Comparison of ENCODE assay signal across 8 cellular contexts in genomic region chr2:127108090-127108523, GRCh38. TPM values are rescaled to one million over a fixed set of nuclear protein-coding genes. Genes with fewer than 3 reads are reported as not detected.
DNase-seq lines count a peak whose midpoint lies in the region; ATAC-seq, FAIRE-seq and TF ChIP-seq lines count a peak whose summit lies in the region.

No MANE protein-coding gene starts in this region.

- in situ Hi-C loops in GM12878 (cut with MboI), result no loop called here

- no peak for TF ChIP-seq EP300 in GM12878 (IDR thresholded peaks at IDR 0.05; ENCODE audit: borderline replicate concordance in 1 of 2, control insufficient read depth in 1 of 2, low read depth in 2 of 2, low read length in 2 of 2)

- H3K79me2 ChIP-seq in GM12878 (ENCODE audit: control insufficient read depth, insufficient read depth, low read length) (no peaks in the 10 kb centered on the region), OCI-LY7 (ENCODE audit: insufficient read depth, low read depth, low read length) (no peaks in the 10 kb centered on the region)

- H2AFZ ChIP-seq in GM12878 (ENCODE audit: control insufficient read depth, low read depth, low read length) (no peak overlapping the region), OCI-LY7 (ENCODE audit: low read length) (no peak overlapping the region)

- H3K36me3 ChIP-seq in GM12878 (ENCODE audit: control insufficient read depth in 2 of 2, insufficient read depth in 2 of 2, low read length in 1 of 2), result no peaks in the 10 kb centered on the region
- no peaks in the 10 kb centered on the region for H3K36me3 ChIP-seq in mesodermal cell (ENCODE audit: control insufficient read depth, insufficient read depth, low read length)
- H3K36me3 ChIP-seq in testis (ENCODE audit: low read depth, missing control alignments), result no peaks in the 10 kb centered on the region
- no peaks in the 10 kb centered on the region for H3K36me3 ChIP-seq in OCI-LY7 (ENCODE audit: insufficient read depth, low read length)

- 92% methylated on average over 11 of the region's 11 CpGs for WGBS in GM12878 (ENCODE audit: insufficient coverage, insufficient replicate concordance, low lambda C conversion rate, missing lambda C conversion rate)
- 91 to 94% methylated on average over 9 to 11 of the region's 11 CpGs for WGBS in mesodermal cell (ENCODE audit: insufficient coverage in 2 of 2), 2 experiments
- WGBS in testis, 2 donors, result 54 to 65% methylated on average over 11 of the region's 11 CpGs

- RAD21 ChIA-PET in GM12878 (lab: Charles Lee; ENCODE audit: unreplicated experiment), result interaction anchor here (1.6 kb wide), 1 partner anchor 444 kb away, joined by 3 read pairs; no protein-coding TSS in a partner anchor

- H3K4me3 Mint-ChIP-seq in activated naive CD4-positive, alpha-beta T cell treated with anti-CD3 and anti-CD28 coated beads for 36 hours, result peak overlapping the region; percentile 37

- H3K4me2 ChIP-seq in GM12878 (ENCODE audit: control insufficient read depth, insufficient read depth) (no peak overlapping the region), OCI-LY7 (ENCODE audit: low read length) (no peak overlapping the region)

- H3K4me1 Mint-ChIP-seq in activated naive CD4-positive, alpha-beta T cell treated with anti-CD3 and anti-CD28 coated beads for 36 hours (ENCODE audit: low read depth), result peaks cover 3% of the 10 kb centered on the region

- POLR2A ChIA-PET in GM12878 (lab: Charles Lee) (no interaction called here), OCI-LY7 (lab: Charles Lee) (interaction anchor here (0.5 to 0.7 kb wide), 2 partner anchors 42 to 187 kb away, joined by 3 read pairs; no protein-coding TSS in a partner anchor)

- no TSS peak for BruUV-seq in GM12878 (replicated peaks; lab: Mats Ljungman, UMichigan)
- no TSS peak for BruUV-seq in OCI-LY7 (replicated peaks; lab: Mats Ljungman, UMichigan)

- TF ChIP-seq RAD21 in GM12878 (IDR thresholded peaks at IDR 0.05; ENCODE audit: insufficient read depth, low read depth, low read length), result no peak

- SMC1A ChIA-PET in GM12878 (lab: Charles Lee; ENCODE audit: uncharacterized antibody, unreplicated experiment), result no interaction called here

- H3K4me3 ChIP-seq in GM12878 (peak overlapping the region; percentile 77; the same call in 1 of the 2 replicates), mesodermal cell (ENCODE audit: extremely low read depth, insufficient read depth, low read length, poor library complexity, severe bottlenecking) (peak overlapping the region; percentile 93), testis (peak overlapping the region in 1 of 2 donors; percentile 81), OCI-LY7 (ENCODE audit: low read depth, low read length, poor library complexity, severe bottlenecking) (no peak overlapping the region)

- FAIRE-seq in GM12878 (lab: Jason Lieb, UNC) (no peak), urothelium cell line (lab: Jason Lieb, UNC) (no peak)

- CTCF ChIA-PET in activated naive CD4-positive, alpha-beta T cell treated with anti-CD3 and anti-CD28 coated beads for 36 hours (lab: Charles Lee), result interaction anchor here (1.6 kb wide), 1 partner anchor 40 kb away, joined by 6 read pairs; no protein-coding TSS in a partner anchor
- CTCF ChIA-PET in GM12878 (lab: Yijun Ruan, JAX), result interaction anchor here (0.9 kb wide), 1 partner anchor 43 kb away, joined by 3 read pairs; no protein-coding TSS in a partner anchor
- CTCF ChIA-PET in OCI-LY7 (lab: Charles Lee; ENCODE audit: unreplicated experiment), result no interaction called here

- no peaks in the 10 kb centered on the region for H3K9me3 ChIP-seq in GM12878 (replicated peaks; ENCODE audit: control insufficient read depth, insufficient read depth, low read length)
- H3K9me3 ChIP-seq in mesodermal cell (ENCODE audit: control insufficient read depth, low read length), result no peaks in the 10 kb centered on the region
- no peaks in the 10 kb centered on the region for H3K9me3 ChIP-seq in testis
- H3K9me3 ChIP-seq in OCI-LY7 (ENCODE audit: low read length), result no peaks in the 10 kb centered on the region

- H3K9me3 Mint-ChIP-seq in activated naive CD4-positive, alpha-beta T cell treated with anti-CD3 and anti-CD28 coated beads for 36 hours, result no peaks in the 10 kb centered on the region

- no peak overlapping the region for H3K27ac Mint-ChIP-seq in activated naive CD4-positive, alpha-beta T cell treated with anti-CD3 and anti-CD28 coated beads for 36 hours

- ATAC-seq in GM12878, result no peak

- DNase-seq in activated naive CD4-positive, alpha-beta T cell treated with anti-CD3 and anti-CD28 coated beads for 36 hours, result no peak
- no peak for DNase-seq in activated naive CD4-positive, alpha-beta T cell treated with anti-CD3 and anti-CD28 coated beads, Interleukin-2, amount 50 U/mL, for 16 hours
- DNase-seq in GM12878 (ENCODE audit: low read depth, low spot score), result no peak
- peak; percentile 10 for DNase-seq in testis
- no peak for DNase-seq in urothelium cell line (ENCODE audit: low spot score)
- no peak for DNase-seq in OCI-LY7 (ENCODE audit: low spot score)
- DNase-seq in NCI-H1417 treated with DMSO at 0.1 percent for 48 hours (lab: John Stamatoyannopoulos, UW), result no peak

- no peak overlapping the region for H3K9ac ChIP-seq in GM12878 (ENCODE audit: control insufficient read depth, insufficient read depth, low read length)

- H4K20me1 ChIP-seq in GM12878 (ENCODE audit: control insufficient read depth, insufficient read depth) (no peaks in the 10 kb centered on the region), OCI-LY7 (ENCODE audit: insufficient read depth, low read length) (no peaks in the 10 kb centered on the region)

- intact Hi-C loops in activated naive CD4-positive, alpha-beta T cell treated with anti-CD3 and anti-CD28 coated beads for 36 hours (cut with micrococcal nuclease), result no loop called here
- intact Hi-C loops in GM12878 (cut with micrococcal nuclease; ENCODE audit: unreplicated experiment), result no loop called here
- intact Hi-C loops in testis (cut with DNase I; ENCODE audit: low total_unique reads), result no loop called here
- intact Hi-C loops in OCI-LY7 (cut with micrococcal nuclease; ENCODE audit: unreplicated experiment), result no loop called here

- no peaks in the 10 kb centered on the region for H3K9me2 ChIP-seq in OCI-LY7 (ENCODE audit: insufficient read depth, low read length)

- no peak overlapping the region for H3K27ac ChIP-seq in GM12878 (ENCODE audit: control insufficient read depth, insufficient read depth)
- no peak overlapping the region for H3K27ac ChIP-seq in mesodermal cell (ENCODE audit: low read depth, low read length, severe bottlenecking)
- H3K27ac ChIP-seq in testis, result peak overlapping the region in 1 of 2 donors; percentile 72
- H3K27ac ChIP-seq in OCI-LY7 (ENCODE audit: low read depth, low read length, poor library complexity, severe bottlenecking), result no peak overlapping the region

- no peak for TF ChIP-seq CTCF in GM12878 (IDR thresholded peaks at IDR 0.05 in 2 of 3, conservative IDR thresholded peaks at IDR 0.05 in 1 of 3; ENCODE audit: control insufficient read depth in 2 of 3, extremely low read depth in 1 of 3, insufficient read depth in 1 of 3, low read depth in 3 of 3, low read length in 3 of 3)
- no peak for TF ChIP-seq CTCF in testis (IDR thresholded peaks at IDR 0.05)
- no peak for TF ChIP-seq CTCF in OCI-LY7 (conservative IDR thresholded peaks at IDR 0.05; ENCODE audit: low read length)

- H3K4me1 ChIP-seq in GM12878 (ENCODE audit: control insufficient read depth, insufficient read depth, low read length) (0 out of 2 replicates have a peak, but pooled peaks cover 3% of the 10 kb centered on the region), mesodermal cell (ENCODE audit: control insufficient read depth, insufficient read depth, low read length, poor library complexity, severe bottlenecking) (peaks cover 25% of the 10 kb centered on the region), testis (peaks cover 6% of the 10 kb centered on the region), OCI-LY7 (ENCODE audit: insufficient read depth, low read length, poor library complexity, severe bottlenecking) (no peaks in the 10 kb centered on the region)

- peaks cover 9% of the 10 kb centered on the region for H3K27me3 Mint-ChIP-seq in activated naive CD4-positive, alpha-beta T cell treated with anti-CD3 and anti-CD28 coated beads for 36 hours (ENCODE audit: low read depth)

- no peak for TF ChIP-seq POLR2A in GM12878 (IDR thresholded peaks at IDR 0.05; ENCODE audit: low read depth, low read length)
- TF ChIP-seq POLR2A in testis (IDR thresholded peaks at IDR 0.05), result no peak

- H3K27me3 ChIP-seq in GM12878 (replicated peaks in 1 of 2; ENCODE audit: control insufficient read depth in 2 of 2, insufficient read depth in 2 of 2, low read length in 1 of 2) (peaks cover 7 to 8% of the 10 kb centered on the region in 2 experiments; a peak in 3 of 4 replicates), testis (no peaks in the 10 kb centered on the region)

- H3K36me3 Mint-ChIP-seq in activated naive CD4-positive, alpha-beta T cell treated with anti-CD3 and anti-CD28 coated beads for 36 hours (ENCODE audit: low read depth), result no peaks in the 10 kb centered on the region

TF ChIP-seq in GM12878, 131 proteins besides CTCF, POLR2A, EP300 and RAD21 (continues in another document):
- TF ChIP-seq IKZF1 (conservative IDR thresholded peaks at IDR 0.05) (no peak), BACH1 (IDR thresholded peaks at IDR 0.05; ENCODE audit: borderline replicate concordance) (no peak), NR2F1 (conservative IDR thresholded peaks at IDR 0.05) (no peak)

RNA-seq across cellular contexts. Expression of gene BIN1, which starts 1.2 kb away (rescaled TPM):
- total RNA-seq in activated naive CD4-positive, alpha-beta T cell treated with anti-CD3 and anti-CD28 coated beads for 36 hours, result 10 to 100 TPM; 50.4 to 51.1 TPM
- 12.6 and 12.8 TPM in 2 replicates for total RNA-seq in GM12878 (2013; cell fraction: nucleolus; rRNA removed)
- total RNA-seq in GM12878 (2014; rRNA removed), result 16.1 and 21.3 TPM in 2 replicates
- total RNA-seq in GM12878 (2014; rRNA removed; fragmentation: Illumina TruSeq; extraction: Trizol), result 6.3 and 9.6 TPM in 2 replicates
- 21.0 TPM in 2 replicates for total RNA-seq in GM12878 (2021)
- 11.7 TPM for polyA plus RNA-seq in GM12878 (2011; ENCODE audit: low read depth)
- 1.3 and 2.2 TPM in 2 replicates for polyA plus RNA-seq in GM12878 (2011; rRNA removed)
- polyA plus RNA-seq in GM12878 (2011; cell fraction: cytosol; rRNA removed), result 2.6 and 3.7 TPM in 2 replicates
- 7.8 and 7.9 TPM in 2 replicates for polyA plus RNA-seq in GM12878 (2011; cell fraction: nucleus; rRNA removed)
- 36.1 and 36.8 TPM in 2 replicates for polyA plus RNA-seq in GM12878 (2012)
- polyA plus RNA-seq in GM12878 (2014; fragmentation: Illumina TruSeq; extraction: Trizol), result 2.7 and 6.7 TPM in 2 replicates
- polyA plus RNA-seq in GM12878 (2014; fragmentation: Nextera tagmentation; extraction: Ambion mirVana), result under 1 TPM; 0.32 to 0.91 TPM
- polyA plus RNA-seq in GM12878 (2014; rRNA removed), result 12.7 and 20.5 TPM in 2 replicates
- 10 to 100 TPM; 15.8 to 16.8 TPM for polyA plus RNA-seq in GM12878 (2016; fragmentation: Nextera tagmentation; extraction: Ambion mirVana)
- 1.8 and 3.0 TPM in 2 replicates for polyA minus RNA-seq in GM12878 (2011; rRNA and poly(A)+ RNA removed)
- polyA minus RNA-seq in GM12878 (2011; cell fraction: cytosol; rRNA and poly(A)+ RNA removed), result 0.80 and 2.8 TPM in 2 replicates
- polyA minus RNA-seq in GM12878 (2011; cell fraction: nucleus; rRNA and poly(A)+ RNA removed), result 1.8 and 3.1 TPM in 2 replicates
- 84.2 TPM for polyA plus RNA-seq in mesodermal cell (2013, experiment 1 of 2)
- polyA plus RNA-seq in mesodermal cell (2013, experiment 2 of 2), result 78.8 TPM
- total RNA-seq in testis, result 10 to 100 TPM; 25.0 to 28.7 TPM
- 38.8 TPM for polyA plus RNA-seq in testis (ENCODE audit: insufficient read depth, low read depth, low replicate concordance)
- 1.5 and 3.0 TPM in 2 replicates for total RNA-seq in OCI-LY7 (2014; rRNA removed; shearing (Covaris generic))
- 9.8 and 14.1 TPM in 2 replicates for total RNA-seq in OCI-LY7 (2022)
